Comparison of ENCODE assay signal across 2 cellular contexts in the genomic region with DNA sequence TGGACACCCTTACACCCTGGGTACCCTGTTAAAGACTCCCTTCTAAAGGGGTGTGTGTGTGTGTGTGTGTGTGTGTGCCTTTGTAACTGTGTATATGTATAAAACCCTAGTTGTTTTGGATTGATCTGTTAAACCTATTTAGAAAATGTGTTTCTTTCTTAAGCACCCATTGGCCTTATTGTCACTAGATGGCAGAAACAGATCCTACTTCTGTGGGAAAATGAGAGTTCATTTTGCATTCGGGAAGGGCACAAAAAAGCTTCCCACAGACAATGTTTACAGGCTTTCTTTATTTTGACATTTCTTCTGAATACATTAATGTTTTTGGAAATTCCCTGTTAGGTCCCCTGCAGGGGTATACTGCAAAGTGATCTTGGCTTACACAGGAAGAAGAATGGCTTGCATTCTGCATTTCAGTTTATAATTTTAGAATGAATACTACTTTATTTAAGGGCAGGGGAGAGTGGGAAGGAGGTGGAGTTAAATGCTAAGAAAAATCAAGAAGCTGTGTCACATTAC.
TF ChIP-seq lines count a peak whose summit lies in the region.

No MANE protein-coding gene starts in this region.

TF ChIP-seq in Ishikawa, 13 proteins besides CTCF, POLR2A, EP300 and RAD21:
- TF ChIP-seq, protein P1, sequence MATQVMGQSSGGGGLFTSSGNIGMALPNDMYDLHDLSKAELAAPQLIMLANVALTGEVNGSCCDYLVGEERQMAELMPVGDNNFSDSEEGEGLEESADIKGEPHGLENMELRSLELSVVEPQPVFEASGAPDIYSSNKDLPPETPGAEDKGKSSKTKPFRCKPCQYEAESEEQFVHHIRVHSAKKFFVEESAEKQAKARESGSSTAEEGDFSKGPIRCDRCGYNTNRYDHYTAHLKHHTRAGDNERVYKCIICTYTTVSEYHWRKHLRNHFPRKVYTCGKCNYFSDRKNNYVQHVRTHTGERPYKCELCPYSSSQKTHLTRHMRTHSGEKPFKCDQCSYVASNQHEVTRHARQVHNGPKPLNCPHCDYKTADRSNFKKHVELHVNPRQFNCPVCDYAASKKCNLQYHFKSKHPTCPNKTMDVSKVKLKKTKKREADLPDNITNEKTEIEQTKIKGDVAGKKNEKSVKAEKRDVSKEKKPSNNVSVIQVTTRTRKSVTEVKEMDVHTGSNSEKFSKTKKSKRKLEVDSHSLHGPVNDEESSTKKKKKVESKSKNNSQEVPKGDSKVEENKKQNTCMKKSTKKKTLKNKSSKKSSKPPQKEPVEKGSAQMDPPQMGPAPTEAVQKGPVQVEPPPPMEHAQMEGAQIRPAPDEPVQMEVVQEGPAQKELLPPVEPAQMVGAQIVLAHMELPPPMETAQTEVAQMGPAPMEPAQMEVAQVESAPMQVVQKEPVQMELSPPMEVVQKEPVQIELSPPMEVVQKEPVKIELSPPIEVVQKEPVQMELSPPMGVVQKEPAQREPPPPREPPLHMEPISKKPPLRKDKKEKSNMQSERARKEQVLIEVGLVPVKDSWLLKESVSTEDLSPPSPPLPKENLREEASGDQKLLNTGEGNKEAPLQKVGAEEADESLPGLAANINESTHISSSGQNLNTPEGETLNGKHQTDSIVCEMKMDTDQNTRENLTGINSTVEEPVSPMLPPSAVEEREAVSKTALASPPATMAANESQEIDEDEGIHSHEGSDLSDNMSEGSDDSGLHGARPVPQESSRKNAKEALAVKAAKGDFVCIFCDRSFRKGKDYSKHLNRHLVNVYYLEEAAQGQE (IDR thresholded peaks at IDR 0.05; ENCODE audit: low read depth), result no peak
- TF ChIP-seq TCF12 (IDR thresholded peaks at IDR 0.05; ENCODE audit: low read depth), result no peak
- no peak for TF ChIP-seq YY1 (IDR thresholded peaks at IDR 0.05; ENCODE audit: low read depth)
TF ChIP-seq in Ishikawa: peak in this region for 0.

TF ChIP-seq in WTC11, 78 proteins besides CTCF, POLR2A, EP300 and RAD21 (continued from another document):
- TF ChIP-seq, protein P2, sequence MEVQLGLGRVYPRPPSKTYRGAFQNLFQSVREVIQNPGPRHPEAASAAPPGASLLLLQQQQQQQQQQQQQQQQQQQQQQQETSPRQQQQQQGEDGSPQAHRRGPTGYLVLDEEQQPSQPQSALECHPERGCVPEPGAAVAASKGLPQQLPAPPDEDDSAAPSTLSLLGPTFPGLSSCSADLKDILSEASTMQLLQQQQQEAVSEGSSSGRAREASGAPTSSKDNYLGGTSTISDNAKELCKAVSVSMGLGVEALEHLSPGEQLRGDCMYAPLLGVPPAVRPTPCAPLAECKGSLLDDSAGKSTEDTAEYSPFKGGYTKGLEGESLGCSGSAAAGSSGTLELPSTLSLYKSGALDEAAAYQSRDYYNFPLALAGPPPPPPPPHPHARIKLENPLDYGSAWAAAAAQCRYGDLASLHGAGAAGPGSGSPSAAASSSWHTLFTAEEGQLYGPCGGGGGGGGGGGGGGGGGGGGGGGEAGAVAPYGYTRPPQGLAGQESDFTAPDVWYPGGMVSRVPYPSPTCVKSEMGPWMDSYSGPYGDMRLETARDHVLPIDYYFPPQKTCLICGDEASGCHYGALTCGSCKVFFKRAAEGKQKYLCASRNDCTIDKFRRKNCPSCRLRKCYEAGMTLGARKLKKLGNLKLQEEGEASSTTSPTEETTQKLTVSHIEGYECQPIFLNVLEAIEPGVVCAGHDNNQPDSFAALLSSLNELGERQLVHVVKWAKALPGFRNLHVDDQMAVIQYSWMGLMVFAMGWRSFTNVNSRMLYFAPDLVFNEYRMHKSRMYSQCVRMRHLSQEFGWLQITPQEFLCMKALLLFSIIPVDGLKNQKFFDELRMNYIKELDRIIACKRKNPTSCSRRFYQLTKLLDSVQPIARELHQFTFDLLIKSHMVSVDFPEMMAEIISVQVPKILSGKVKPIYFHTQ (CRISPR knock-in tag; IDR thresholded peaks at IDR 0.05), result no peak
- TF ChIP-seq GTF2I (CRISPR knock-in tag; conservative IDR thresholded peaks at IDR 0.05), result no peak
- TF ChIP-seq, protein P3, sequence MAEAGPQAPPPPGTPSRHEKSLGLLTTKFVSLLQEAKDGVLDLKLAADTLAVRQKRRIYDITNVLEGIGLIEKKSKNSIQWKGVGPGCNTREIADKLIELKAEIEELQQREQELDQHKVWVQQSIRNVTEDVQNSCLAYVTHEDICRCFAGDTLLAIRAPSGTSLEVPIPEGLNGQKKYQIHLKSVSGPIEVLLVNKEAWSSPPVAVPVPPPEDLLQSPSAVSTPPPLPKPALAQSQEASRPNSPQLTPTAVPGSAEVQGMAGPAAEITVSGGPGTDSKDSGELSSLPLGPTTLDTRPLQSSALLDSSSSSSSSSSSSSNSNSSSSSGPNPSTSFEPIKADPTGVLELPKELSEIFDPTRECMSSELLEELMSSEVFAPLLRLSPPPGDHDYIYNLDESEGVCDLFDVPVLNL (CRISPR knock-in tag; IDR thresholded peaks at IDR 0.05; ENCODE audit: borderline replicate concordance, low read depth), result no peak
- TF ChIP-seq NFE2L1 (CRISPR knock-in tag; IDR thresholded peaks at IDR 0.05), result no peak
- TF ChIP-seq PRRX2 (CRISPR knock-in tag; IDR thresholded peaks at IDR 0.05), result no peak
- TF ChIP-seq, protein P4, sequence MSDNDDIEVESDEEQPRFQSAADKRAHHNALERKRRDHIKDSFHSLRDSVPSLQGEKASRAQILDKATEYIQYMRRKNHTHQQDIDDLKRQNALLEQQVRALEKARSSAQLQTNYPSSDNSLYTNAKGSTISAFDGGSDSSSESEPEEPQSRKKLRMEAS (CRISPR knock-in tag; IDR thresholded peaks at IDR 0.05), result no peak
- no peak for TF ChIP-seq JUN (CRISPR knock-in tag; IDR thresholded peaks at IDR 0.05)
- TF ChIP-seq JAZF1 (CRISPR knock-in tag; IDR thresholded peaks at IDR 0.05), result no peak
- TF ChIP-seq, protein P5, sequence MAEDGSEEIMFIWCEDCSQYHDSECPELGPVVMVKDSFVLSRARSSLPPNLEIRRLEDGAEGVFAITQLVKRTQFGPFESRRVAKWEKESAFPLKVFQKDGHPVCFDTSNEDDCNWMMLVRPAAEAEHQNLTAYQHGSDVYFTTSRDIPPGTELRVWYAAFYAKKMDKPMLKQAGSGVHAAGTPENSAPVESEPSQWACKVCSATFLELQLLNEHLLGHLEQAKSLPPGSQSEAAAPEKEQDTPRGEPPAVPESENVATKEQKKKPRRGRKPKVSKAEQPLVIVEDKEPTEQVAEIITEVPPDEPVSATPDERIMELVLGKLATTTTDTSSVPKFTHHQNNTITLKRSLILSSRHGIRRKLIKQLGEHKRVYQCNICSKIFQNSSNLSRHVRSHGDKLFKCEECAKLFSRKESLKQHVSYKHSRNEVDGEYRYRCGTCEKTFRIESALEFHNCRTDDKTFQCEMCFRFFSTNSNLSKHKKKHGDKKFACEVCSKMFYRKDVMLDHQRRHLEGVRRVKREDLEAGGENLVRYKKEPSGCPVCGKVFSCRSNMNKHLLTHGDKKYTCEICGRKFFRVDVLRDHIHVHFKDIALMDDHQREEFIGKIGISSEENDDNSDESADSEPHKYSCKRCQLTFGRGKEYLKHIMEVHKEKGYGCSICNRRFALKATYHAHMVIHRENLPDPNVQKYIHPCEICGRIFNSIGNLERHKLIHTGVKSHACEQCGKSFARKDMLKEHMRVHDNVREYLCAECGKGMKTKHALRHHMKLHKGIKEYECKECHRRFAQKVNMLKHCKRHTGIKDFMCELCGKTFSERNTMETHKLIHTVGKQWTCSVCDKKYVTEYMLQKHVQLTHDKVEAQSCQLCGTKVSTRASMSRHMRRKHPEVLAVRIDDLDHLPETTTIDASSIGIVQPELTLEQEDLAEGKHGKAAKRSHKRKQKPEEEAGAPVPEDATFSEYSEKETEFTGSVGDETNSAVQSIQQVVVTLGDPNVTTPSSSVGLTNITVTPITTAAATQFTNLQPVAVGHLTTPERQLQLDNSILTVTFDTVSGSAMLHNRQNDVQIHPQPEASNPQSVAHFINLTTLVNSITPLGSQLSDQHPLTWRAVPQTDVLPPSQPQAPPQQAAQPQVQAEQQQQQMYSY (CRISPR knock-in tag; IDR thresholded peaks at IDR 0.05), result no peak
- no peak for TF ChIP-seq MYBL2 (CRISPR knock-in tag; IDR thresholded peaks at IDR 0.05)
